In genomic region chr3:126852536-126852935, GRCh38 we compare ENCODE assay signal across 26 cellular contexts.
DNase-seq lines count a peak whose midpoint lies in the region; ATAC-seq and TF ChIP-seq lines count a peak whose summit lies in the region.
"Had no signal": no experiment of that assay in that cellular context is flagged by ENCODE, and none has a peak within 500 bp of the region (broad histone marks: within the 10 kb centered on the region; RNA-seq: fewer than 3 reads in every experiment).

No MANE protein-coding gene starts in this region.

- peaks cover 9% of the 10 kb centered on the region for H3F3A ChIP-seq in GM23338 (replicated peaks; ENCODE audit: low read depth)

- no peak overlapping the region for H2BK120ac ChIP-seq in mesenchymal stem cell (ENCODE audit: low read depth, low read length)

- H2AFZ ChIP-seq in GM23338: no peak overlapping the region
- H2AFZ ChIP-seq in mesenchymal stem cell (ENCODE audit: low read depth, low read length): no peak overlapping the region

- no peak overlapping the region for H2BK5ac ChIP-seq in mesenchymal stem cell (ENCODE audit: low read depth, low read length, poor library complexity, severe bottlenecking)

- no peaks in the 10 kb centered on the region for H3K9me3 ChIP-seq in mesenchymal stem cell (ENCODE audit: control insufficient read depth, low read length)
- no peaks in the 10 kb centered on the region for H3K9me3 ChIP-seq in thyroid gland
- H3K9me3 ChIP-seq: lower lobe of right lung, pancreas, SJSA1 had no signal

- intact Hi-C loops in thyroid gland (cut with DNase I): no loop called here
- intact Hi-C loops in activated CD4-positive, alpha-beta T cell treated with anti-CD3 and anti-CD28 coated beads, Interleukin-2, amount 10 ng/mL, durations not matched to agents 24 days and 14 days (cut with micrococcal nuclease): no loop called here

- H4K91ac ChIP-seq in mesenchymal stem cell (ENCODE audit: low read length): no peak overlapping the region

- H3K4me3 Mint-ChIP-seq in GM23338: no peak overlapping the region
- no peak overlapping the region for H3K4me3 Mint-ChIP-seq in activated CD4-positive, alpha-beta T cell treated with anti-CD3 and anti-CD28 coated beads, Interleukin-2, amount 10 ng/mL, durations not matched to agents 24 days and 14 days
- H3K4me3 Mint-ChIP-seq: activated T-cell treated with anti-CD3 and anti-CD28 coated beads, Interleukin-2, amount 50 U/mL, for 72 hours; CD8-positive, alpha-beta memory T cell; IgD-negative memory B cell; nephron had no signal

- peaks cover 3% of the 10 kb centered on the region for H3K9me2 ChIP-seq in GM23338 (ENCODE audit: insufficient read depth)

- no peak overlapping the region for H3K14ac ChIP-seq in mesenchymal stem cell (ENCODE audit: low read length in 2 of 2)

- no peak overlapping the region for H3K23ac ChIP-seq in mesenchymal stem cell (ENCODE audit: low read length in 2 of 2)

- H4K8ac ChIP-seq in mesenchymal stem cell (ENCODE audit: low read length): no peak overlapping the region

- peak overlapping the region; percentile 86 for H3K27ac Mint-ChIP-seq in GM23338
- H3K27ac Mint-ChIP-seq in activated CD4-positive, alpha-beta T cell treated with anti-CD3 and anti-CD28 coated beads, Interleukin-2, amount 10 ng/mL, durations not matched to agents 24 days and 14 days: no peak overlapping the region
- H3K27ac Mint-ChIP-seq: activated T-cell treated with anti-CD3 and anti-CD28 coated beads, Interleukin-2, amount 50 U/mL, for 72 hours; CD8-positive, alpha-beta memory T cell; IgD-negative memory B cell; nephron had no signal

- H2BK12ac ChIP-seq in mesenchymal stem cell (ENCODE audit: low read length in 2 of 2): peak overlapping the region in 1 of 2 experiments; percentile 37

- no peaks in the 10 kb centered on the region for H3K27me3 ChIP-seq in GM23338 (ENCODE audit: insufficient read depth)
- no peaks in the 10 kb centered on the region for H3K27me3 ChIP-seq in mesenchymal stem cell (ENCODE audit: control insufficient read depth in 1 of 2, insufficient read depth in 1 of 2, low read length in 2 of 2)
- no peaks in the 10 kb centered on the region for H3K27me3 ChIP-seq in thyroid gland
- H3K27me3 ChIP-seq: pancreas, SJSA1 had no signal

- H3K36me3 ChIP-seq in GM23338 (ENCODE audit: insufficient read depth): no peaks in the 10 kb centered on the region
- H3K36me3 ChIP-seq in mesenchymal stem cell (ENCODE audit: control insufficient read depth in 1 of 2, insufficient read depth in 2 of 2, low read depth in 1 of 2, low read length in 2 of 2): peaks cover 0 to 2% of the 10 kb centered on the region in 2 experiments
- no peaks in the 10 kb centered on the region for H3K36me3 ChIP-seq in thyroid gland
- H3K36me3 ChIP-seq: lower lobe of right lung, pancreas, SJSA1, WERI-Rb-1 had no signal

- WGBS in mesenchymal stem cell: 95% methylated on average over 10 of the region's 10 CpGs
- WGBS in thyroid gland, 2 donors: 43 to 56% methylated on average over 7 to 10 of the region's 10 CpGs

- peak; percentile 62 for DNase-seq in GM23338 (ENCODE audit: low spot score)
- DNase-seq in NCI-H69 (lab: John Stamatoyannopoulos, UW): peak; percentile 42
- no peak for DNase-seq in mesenchymal stem cell
- peak; percentile 55 to 70 for DNase-seq in thyroid gland
- no peak for DNase-seq in activated CD4-positive, alpha-beta T cell treated with anti-CD3 and anti-CD28 coated beads, Interleukin-2, amount 10 ng/mL, durations not matched to agents 24 days and 14 days
- no peak for DNase-seq in activated CD4-positive, CD25-positive, alpha-beta regulatory T cell (lab: John Stamatoyannopoulos, UW)
- DNase-seq: activated naive CD4-positive, alpha-beta T cell; activated T-cell treated with anti-CD3 and anti-CD28 coated beads, Interleukin-2, amount 50 U/mL, for 72 hours; caudate nucleus; CD8-positive, alpha-beta memory T cell; DMS 273 treated with DMSO at 0.1 percent for 48 hours; HCEC 1CT; lower lobe of right lung; NCI-H1694; NCI-H446 treated with DMSO at 0.1 percent for 48 hours; pancreas; RPMI8226; stimulated activated naive CD4-positive, alpha-beta T cell; T-helper 9 cell; WERI-Rb-1 had no signal

- peak overlapping the region; percentile 46 for H2AK5ac ChIP-seq in mesenchymal stem cell (ENCODE audit: low read length, severe bottlenecking)

- no peaks in the 10 kb centered on the region for H4K20me1 ChIP-seq in GM23338 (replicated peaks; ENCODE audit: insufficient read depth)

- H3K9ac ChIP-seq in mesenchymal stem cell (ENCODE audit: low read length): no peak overlapping the region

- no peak overlapping the region for H3K4me3 ChIP-seq in GM23338
- no peak overlapping the region for H3K4me3 ChIP-seq in mesenchymal stem cell (ENCODE audit: insufficient read depth in 1 of 2, low read depth in 1 of 2, low read length in 2 of 2)
- H3K4me3 ChIP-seq in thyroid gland (replicated peaks in 1 of 3): no peak overlapping the region
- H3K4me3 ChIP-seq: lower lobe of right lung, pancreas, SJSA1, smooth muscle cell had no signal

- TF ChIP-seq CTCF in GM23338 (conservative IDR thresholded peaks at IDR 0.05; ENCODE audit: low read depth in 2 of 2): no peak
- TF ChIP-seq CTCF in thyroid gland (IDR thresholded peaks at IDR 0.05): no peak

- TF ChIP-seq POLR2A in thyroid gland (IDR thresholded peaks at IDR 0.05): no peak

- H3K18ac ChIP-seq in mesenchymal stem cell (ENCODE audit: low read depth in 1 of 2, low read length in 2 of 2): no peak overlapping the region

- H3K4me1 Mint-ChIP-seq in GM23338: peaks cover 57% of the 10 kb centered on the region
- H3K4me1 Mint-ChIP-seq in activated CD4-positive, alpha-beta T cell treated with anti-CD3 and anti-CD28 coated beads, Interleukin-2, amount 10 ng/mL, durations not matched to agents 24 days and 14 days: no peaks in the 10 kb centered on the region
- H3K4me1 Mint-ChIP-seq: CD8-positive, alpha-beta memory T cell; IgD-negative memory B cell had no signal

- H3K27ac ChIP-seq in GM23338 (ENCODE audit: low read depth) (peak overlapping the region; percentile 94), mesenchymal stem cell (ENCODE audit: low read length, poor library complexity, severe bottlenecking) (no peak overlapping the region), thyroid gland (no peak overlapping the region)
- H3K27ac ChIP-seq: pancreas, SJSA1, WERI-Rb-1 had no signal

- 0 out of 2 replicates have a peak overlapping the region, but pooled peaks have one; percentile 34 for H3K4me2 ChIP-seq in GM23338
- no peak overlapping the region for H3K4me2 ChIP-seq in mesenchymal stem cell (ENCODE audit: low read length, poor library complexity, severe bottlenecking)
- H3K4me2 ChIP-seq: smooth muscle cell had no signal

- H3K4me1 ChIP-seq in GM23338 (ENCODE audit: insufficient read depth) (peaks cover 36% of the 10 kb centered on the region), mesenchymal stem cell (ENCODE audit: control insufficient read depth, insufficient read depth, low read depth, low read length) (peaks cover 29% of the 10 kb centered on the region), thyroid gland (peaks cover 12 to 19% of the 10 kb centered on the region in 2 donors)
- H3K4me1 ChIP-seq: lower lobe of right lung, pancreas had no signal

- no peaks in the 10 kb centered on the region; the same call in 1 of the 2 replicates for H3K79me2 ChIP-seq in GM23338 (replicated peaks; ENCODE audit: insufficient read depth)

- peaks cover 5% of the 10 kb centered on the region; the same call in 2 of the 3 replicates for H3K36me3 Mint-ChIP-seq in GM23338 (ENCODE audit: low read depth)
- H3K36me3 Mint-ChIP-seq in activated CD4-positive, alpha-beta T cell treated with anti-CD3 and anti-CD28 coated beads, Interleukin-2, amount 10 ng/mL, durations not matched to agents 24 days and 14 days (ENCODE audit: low read depth): no peaks in the 10 kb centered on the region

- ATAC-seq in GM23338 (peak; percentile 38), GM19467 (IDR thresholded peaks at IDR 0.05; ENCODE audit: unreplicated experiment) (no peak)
- ATAC-seq: activated T-cell treated with anti-CD3 and anti-CD28 coated beads, Interleukin-2, amount 50 U/mL, for 72 hours; esophagus mucosa; lower lobe of right lung; pancreas had no signal

- H3K4ac ChIP-seq in mesenchymal stem cell (ENCODE audit: low read depth in 1 of 2, low read length in 2 of 2): no peak overlapping the region

- no peaks in the 10 kb centered on the region for H3K9me3 Mint-ChIP-seq in GM23338
- H3K9me3 Mint-ChIP-seq in activated CD4-positive, alpha-beta T cell treated with anti-CD3 and anti-CD28 coated beads, Interleukin-2, amount 10 ng/mL, durations not matched to agents 24 days and 14 days: no peaks in the 10 kb centered on the region
- H3K9me3 Mint-ChIP-seq: activated T-cell treated with anti-CD3 and anti-CD28 coated beads, Interleukin-2, amount 50 U/mL, for 72 hours; CD8-positive, alpha-beta memory T cell; IgD-negative memory B cell; nephron had no signal

- peaks cover 2% of the 10 kb centered on the region for H3K27me3 Mint-ChIP-seq in GM23338 (ENCODE audit: insufficient read depth, low read depth, poor library complexity)
- H3K27me3 Mint-ChIP-seq in activated CD4-positive, alpha-beta T cell treated with anti-CD3 and anti-CD28 coated beads, Interleukin-2, amount 10 ng/mL, durations not matched to agents 24 days and 14 days: no peaks in the 10 kb centered on the region
- H3K27me3 Mint-ChIP-seq: CD8-positive, alpha-beta memory T cell; IgD-negative memory B cell had no signal

- H2BK15ac ChIP-seq in mesenchymal stem cell (ENCODE audit: low read depth, poor library complexity, severe bottlenecking): no peak overlapping the region

- peaks cover 9% of the 10 kb centered on the region for H3K79me1 ChIP-seq in mesenchymal stem cell (replicated peaks; ENCODE audit: low read length, poor library complexity, severe bottlenecking)

TF ChIP-seq in GM23338, 12 proteins besides CTCF, POLR2A, EP300 and RAD21 (continues in another document):
- TF ChIP-seq CREB1 (CRISPR knock-in tag; IDR thresholded peaks at IDR 0.05; ENCODE audit: low read depth) (no peak), JUNB (IDR thresholded peaks at IDR 0.05; ENCODE audit: unreplicated experiment) (no peak)

Comparison
In these comparisons a context has a peak if more than half of its experiments do, and no peak if none do; other contexts are left out.
1. DNase-seq: peak in GM23338 (single experiment), NCI-H69 (single experiment) and thyroid gland (2 of 2); none in mesenchymal stem cell (single experiment), activated CD4-positive, alpha-beta T cell treated with anti-CD3 and anti-CD28 coated beads, Interleukin-2, amount 10 ng/mL, durations not matched to agents 24 days and 14 days (single experiment) and activated CD4-positive, CD25-positive, alpha-beta regulatory T cell (0 of 4).